8 cellular contexts compared by ENCODE assay signal in the genomic region with DNA sequence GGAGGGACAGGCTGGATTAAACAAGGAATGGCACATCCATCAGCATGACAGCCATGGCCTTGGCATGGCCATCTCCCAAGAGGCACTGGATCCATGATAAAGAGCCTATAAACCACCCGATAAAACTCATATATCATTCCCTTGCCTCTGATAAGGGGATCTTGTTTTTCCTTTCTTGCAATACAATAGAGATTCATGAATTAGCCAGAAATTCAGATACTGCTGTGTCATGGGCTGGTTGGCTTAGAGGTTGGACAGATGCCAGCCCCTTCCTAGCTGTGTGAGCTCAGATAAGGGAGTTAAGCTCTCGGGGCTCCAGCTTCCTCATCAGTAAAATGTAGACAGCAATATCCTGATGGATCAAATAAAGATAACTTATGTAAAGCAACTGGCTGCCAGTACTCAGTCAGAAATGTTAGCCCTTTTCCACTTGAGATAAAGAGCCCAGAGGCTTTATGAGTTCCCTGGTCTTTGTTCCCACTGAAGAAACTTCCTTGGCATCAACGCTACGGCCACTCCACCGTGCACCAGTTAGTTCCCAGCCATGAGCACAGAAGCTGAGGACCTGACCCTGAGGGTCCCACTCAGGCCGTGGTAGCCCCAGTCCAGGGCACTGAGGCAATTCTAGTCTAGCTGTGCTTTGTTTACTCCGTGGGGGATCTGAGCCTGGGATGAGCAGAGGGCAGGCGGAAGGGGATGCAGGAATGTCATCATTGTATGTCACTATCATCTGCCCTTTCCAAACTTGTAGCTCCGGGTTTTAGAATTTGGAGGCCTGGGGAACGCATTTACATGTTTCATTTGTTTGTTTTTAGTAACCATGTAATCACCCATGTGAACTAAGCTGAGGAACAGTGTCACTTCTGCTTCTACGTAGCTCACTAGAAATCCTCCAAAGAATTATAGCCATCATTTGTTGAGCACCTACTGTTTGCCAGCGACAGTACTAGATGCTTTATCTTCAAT.
DNase-seq lines count a peak whose midpoint lies in the region; ATAC-seq and TF ChIP-seq lines count a peak whose summit lies in the region.

No MANE protein-coding gene starts in this region.

- ATAC-seq in HG03342 (IDR thresholded peaks at IDR 0.05; ENCODE audit: unreplicated experiment) (peak; percentile 55), SK-N-SH treated with all-trans-retinoic acid at 6 μM for 48 hours (peak; percentile 70), GM21515 (IDR thresholded peaks at IDR 0.05; ENCODE audit: unreplicated experiment) (no peak), GM18511 (IDR thresholded peaks at IDR 0.05; ENCODE audit: unreplicated experiment) (no peak)

- in situ Hi-C loops in Caki2 (cut with HindIII; ENCODE audit: low pct_unique_long_range_greater_than_20kb, low sequenced_read_pairs) = no loop called here

- DNase-seq in Caki2 (ENCODE audit: low read depth) = peak; percentile 49
- DNase-seq in glomerular endothelial cell (ENCODE audit: extremely low read depth, low read depth, low spot score) = peak; percentile 97
- DNase-seq in renal cortical epithelial cell (ENCODE audit: low read depth) = peak; percentile 72
- DNase-seq in NCI-H1930 (lab: John Stamatoyannopoulos, UW) = no peak

TF ChIP-seq in SK-N-SH treated with all-trans-retinoic acid at 6 μM for 48 hours, 23 proteins besides CTCF, POLR2A, EP300 and RAD21:
- TF ChIP-seq BACH2 (CRISPR knock-in tag; IDR thresholded peaks at IDR 0.05; ENCODE audit: borderline replicate concordance) = peak; percentile 78; the same call in 1 of the 2 replicates
- TF ChIP-seq ZFP3 (CRISPR knock-in tag; IDR thresholded peaks at IDR 0.05) = peak; percentile 41; the same call in 1 of the 2 replicates
- TF ChIP-seq ISL1 (CRISPR knock-in tag; IDR thresholded peaks at IDR 0.05) = peak; percentile 69
- TF ChIP-seq TCF4 (CRISPR knock-in tag; IDR thresholded peaks at IDR 0.05; ENCODE audit: borderline replicate concordance) = 0 out of 2 replicates have a peak, but pooled peaks have one; percentile 15
- 0 out of 2 replicates have a peak, but pooled peaks have one; percentile 44 for TF ChIP-seq CSDC2 (CRISPR knock-in tag; IDR thresholded peaks at IDR 0.05)
- no peak for TF ChIP-seq TOX (CRISPR knock-in tag; IDR thresholded peaks at IDR 0.05; ENCODE audit: borderline replicate concordance)
- TF ChIP-seq PPARA (CRISPR knock-in tag; IDR thresholded peaks at IDR 0.05; ENCODE audit: borderline replicate concordance) = no peak

Comparison
In these comparisons a context has a peak if more than half of its experiments do, and no peak if none do; other contexts are left out.
1. DNase-seq: peak in Caki2 (single experiment), glomerular endothelial cell (single experiment) and renal cortical epithelial cell (single experiment); none in NCI-H1930 (0 of 2).
2. ATAC-seq: peak in HG03342 (single experiment) and SK-N-SH treated with all-trans-retinoic acid at 6 μM for 48 hours (single experiment); none in GM21515 (single experiment) and GM18511 (single experiment).